18 cellular contexts compared by ENCODE assay signal in genomic region chr2:45974762-45975408, GRCh38.
A peak's percentile ranks its signal among the peaks of the same experiment; 100 is the strongest.
DNase-seq lines count a peak whose midpoint lies in the region; ATAC-seq and TF ChIP-seq lines count a peak whose summit lies in the region.
"Had no signal": no experiment of that assay in that cellular context is flagged by ENCODE, and none has a peak within 500 bp of the region (broad histone marks: within the 10 kb centered on the region; RNA-seq: fewer than 3 reads in every experiment).

No MANE protein-coding gene starts in this region.

- H3K9me3 ChIP-seq in upper lobe of right lung, result no peaks in the 10 kb centered on the region
- H3K9me3 ChIP-seq in hepatocyte (ENCODE audit: low read depth), result no peaks in the 10 kb centered on the region
- H3K9me3 ChIP-seq: esophagus squamous epithelium, tibial nerve had no signal

- intact Hi-C loops in upper lobe of right lung (cut with DNase I), result no loop called here

- 80% methylated on average over 7 of the region's 7 CpGs for WGBS in hepatocyte (ENCODE audit: low lambda C conversion rate, missing lambda C conversion rate)

- no peaks in the 10 kb centered on the region for H3K9me2 ChIP-seq in hepatocyte (replicated peaks; ENCODE audit: insufficient read depth)

- H3K79me2 ChIP-seq in hepatocyte, result no peaks in the 10 kb centered on the region

- H4K20me1 ChIP-seq in hepatocyte (ENCODE audit: insufficient read depth, poor library complexity, severe bottlenecking), result no peaks in the 10 kb centered on the region

- ATAC-seq in GM18909 (IDR thresholded peaks at IDR 0.05; ENCODE audit: poor library complexity, unreplicated experiment) (peak; percentile 46), GM21723 (IDR thresholded peaks at IDR 0.05; ENCODE audit: unreplicated experiment) (peak; percentile 63), HG03135 (IDR thresholded peaks at IDR 0.05; ENCODE audit: unreplicated experiment) (peak; percentile 56), upper lobe of right lung (no peak)
- ATAC-seq in stimulated activated naive CD8-positive, alpha-beta T cell treated with anti-CD3 and anti-CD28 coated beads, Interleukin-15, Interleukin-2, amounts not matched to agents 100 U/mL and 50 U/mL, for 24 hours, result peak; percentile 57

- DNase-seq in stimulated activated naive CD8-positive, alpha-beta T cell treated with anti-CD3 and anti-CD28 coated beads, Interleukin-15, Interleukin-2, amounts not matched to agents 100 U/mL and 50 U/mL, for 24 hours, result no peak
- DNase-seq in upper lobe of right lung, result no peak
- no peak for DNase-seq in NOMO-1 treated with dmso at 0.1 percent for 144 hours (lab: John Stamatoyannopoulos, UW; ENCODE audit: unreplicated experiment)
- DNase-seq in hepatocyte (ENCODE audit: low spot score), result no peak
- DNase-seq: activated CD4-positive, CD25-positive, alpha-beta regulatory T cell; activated T-cell treated with anti-CD3 and anti-CD28 coated beads, Interleukin-2, amount 50 U/mL, for 1 hour; CD8-positive, alpha-beta memory T cell; esophagus squamous epithelium; GDM1; KG1; NCI-H2029 treated with DMSO at 0.1 percent for 48 hours; NCI-H748 treated with DMSO at 0.1 percent for 48 hours; SHP77 treated with DMSO at 0.1 percent for 48 hours had no signal

- no peak overlapping the region for H2AFZ ChIP-seq in hepatocyte

- H3K27me3 ChIP-seq in upper lobe of right lung, result no peaks in the 10 kb centered on the region
- H3K27me3 ChIP-seq in hepatocyte, result no peaks in the 10 kb centered on the region
- H3K27me3 ChIP-seq: esophagus squamous epithelium, tibial nerve had no signal

- H3K4me3 ChIP-seq in upper lobe of right lung (no peak overlapping the region), hepatocyte (no peak overlapping the region)
- H3K4me3 ChIP-seq: esophagus squamous epithelium, skin epidermis, tibial nerve had no signal

- no peaks in the 10 kb centered on the region for H3K36me3 ChIP-seq in upper lobe of right lung
- no peaks in the 10 kb centered on the region for H3K36me3 ChIP-seq in hepatocyte (replicated peaks; ENCODE audit: insufficient read depth, low read depth)

- H3K4me1 ChIP-seq in upper lobe of right lung (no peaks in the 10 kb centered on the region), hepatocyte (ENCODE audit: insufficient read depth) (no peaks in the 10 kb centered on the region)
- H3K4me1 ChIP-seq: esophagus squamous epithelium had no signal

- no peak overlapping the region for H3K27ac ChIP-seq in upper lobe of right lung
- H3K27ac ChIP-seq in hepatocyte, result no peak overlapping the region
- H3K27ac ChIP-seq: esophagus squamous epithelium, skin epidermis, tibial nerve had no signal

- no peak overlapping the region for H3K4me2 ChIP-seq in hepatocyte

- TF ChIP-seq CTCF in upper lobe of right lung (IDR thresholded peaks at IDR 0.05), result no peak
- no peak for TF ChIP-seq CTCF in hepatocyte (IDR thresholded peaks at IDR 0.05; ENCODE audit: poor library complexity)
